Comparison of ENCODE assay signal across 19 cellular contexts in genomic region chr20:16587066-16587465, GRCh38. TPM values are rescaled to one million over a fixed set of nuclear protein-coding genes. Genes with fewer than 3 reads are reported as not detected.
DNase-seq lines count a peak whose midpoint lies in the region; ATAC-seq, FAIRE-seq and TF ChIP-seq lines count a peak whose summit lies in the region.
"Had no signal": no experiment of that assay in that cellular context is flagged by ENCODE, and none has a peak within 500 bp of the region (broad histone marks: within the 10 kb centered on the region; RNA-seq: fewer than 3 reads in every experiment).

No MANE protein-coding gene starts in this region.

- FAIRE-seq in H1 (lab: Jason Lieb, UNC) (no peak), small intestine (lab: Jason Lieb, UNC) (no peak)
- FAIRE-seq: A204.1, G401.6, GM12891, GM18507, HTR-8/SVneo had no signal

- TF ChIP-seq CTCF in H1 (IDR thresholded peaks at IDR 0.05; ENCODE audit: control extremely low read depth in 1 of 3, insufficient read depth in 1 of 3, low read depth in 1 of 3, low read length in 3 of 3), result no peak
- TF ChIP-seq CTCF in smooth muscle cell (IDR thresholded peaks at IDR 0.05; ENCODE audit: borderline replicate concordance, insufficient read depth, poor library complexity, severe bottlenecking), result no peak

- H3K4me3 ChIP-seq in H1 (ENCODE audit: extremely low read depth in 1 of 4, insufficient read depth in 2 of 4, low read depth in 3 of 4, low read length in 4 of 4) (no peak overlapping the region; a peak in 1 of 8 replicates), small intestine (ENCODE audit: low read depth in 1 of 2, low read length in 2 of 2) (no peak overlapping the region), smooth muscle cell (no peak overlapping the region), trophoblast cell (ENCODE audit: low read depth, low read length) (no peak overlapping the region)

- no peak overlapping the region for H3K9ac ChIP-seq in H1 (replicated peaks in 1 of 4; ENCODE audit: extremely low read depth in 1 of 4, low read depth in 3 of 4, low read length in 3 of 4)
- H3K9ac ChIP-seq in smooth muscle cell (ENCODE audit: low read depth), result no peak overlapping the region
- H3K9ac ChIP-seq in trophoblast cell (ENCODE audit: low read length), result no peak overlapping the region

- H3K79me2 ChIP-seq in H1 (ENCODE audit: control insufficient read depth in 1 of 2, insufficient read depth in 2 of 2, low read length in 2 of 2), result no peaks in the 10 kb centered on the region
- no peaks in the 10 kb centered on the region for H3K79me2 ChIP-seq in smooth muscle cell (ENCODE audit: low read depth)
- no peaks in the 10 kb centered on the region for H3K79me2 ChIP-seq in trophoblast cell (ENCODE audit: control insufficient read depth, insufficient read depth, low read length, poor library complexity)

- H3K79me1 ChIP-seq in H1 (ENCODE audit: low read depth, low read length) (no peaks in the 10 kb centered on the region), trophoblast cell (ENCODE audit: low read length) (no peaks in the 10 kb centered on the region)

- TF ChIP-seq RAD21 in H1 (IDR thresholded peaks at IDR 0.05 in 1 of 2, conservative IDR thresholded peaks at IDR 0.05 in 1 of 2; ENCODE audit: low read depth in 2 of 2, low read length in 2 of 2), result no peak

- H2BK5ac ChIP-seq in H1 (ENCODE audit: low read depth, low read length), result no peak overlapping the region
- H2BK5ac ChIP-seq in trophoblast cell (ENCODE audit: low read depth, low read length, poor library complexity), result no peak overlapping the region

- no peaks in the 10 kb centered on the region for H4K20me1 ChIP-seq in H1 (replicated peaks in 1 of 2; ENCODE audit: control insufficient read depth in 1 of 2, insufficient read depth in 2 of 2, low read length in 2 of 2)
- no peaks in the 10 kb centered on the region for H4K20me1 ChIP-seq in smooth muscle cell (ENCODE audit: low read depth)

- H2BK12ac ChIP-seq in H1 (ENCODE audit: low read depth, low read length) (no peak overlapping the region), trophoblast cell (ENCODE audit: low read length) (no peak overlapping the region)

- H2AK5ac ChIP-seq in H1 (ENCODE audit: low read depth, low read length) (no peak overlapping the region), trophoblast cell (ENCODE audit: low read length) (no peak overlapping the region)

- no peak overlapping the region for H4K8ac ChIP-seq in H1 (ENCODE audit: extremely low read depth, insufficient read depth, low read length)
- H4K8ac ChIP-seq in trophoblast cell (ENCODE audit: low read depth, low read length), result no peak overlapping the region

- H2BK20ac ChIP-seq in H1 (ENCODE audit: low read length), result no peak overlapping the region

- TF ChIP-seq EP300 in H1 (IDR thresholded peaks at IDR 0.05; ENCODE audit: borderline replicate concordance in 1 of 2, low read depth in 2 of 2, low read length in 2 of 2), result no peak

- no peaks in the 10 kb centered on the region for H3K27me3 ChIP-seq in H1 (replicated peaks in 1 of 4; ENCODE audit: control insufficient read depth in 3 of 4, extremely low read depth in 1 of 4, insufficient read depth in 3 of 4, low read length in 3 of 4)
- H3K27me3 ChIP-seq in small intestine (ENCODE audit: control insufficient read depth in 2 of 2, insufficient read depth in 2 of 2, low read length in 2 of 2), result no peaks in the 10 kb centered on the region
- peaks cover 4% of the 10 kb centered on the region for H3K27me3 ChIP-seq in smooth muscle cell (ENCODE audit: low read depth)
- H3K27me3 ChIP-seq in trophoblast cell (ENCODE audit: insufficient read depth, low read length), result no peaks in the 10 kb centered on the region
- H3K27me3 ChIP-seq: BE2C had no signal

- 60% methylated on average over 2 of the region's 2 CpGs; no CpG with 5 or more reads in 1 of the 2 experiments for WGBS in H1 (ENCODE audit: extremely low coverage in 1 of 2, insufficient coverage in 1 of 2, insufficient read length in 1 of 2, insufficient replicate concordance in 2 of 2, low coverage in 1 of 2, low lambda C conversion rate in 2 of 2, missing lambda C conversion rate in 1 of 2), 2 experiments
- 11 to 61% (median 15%) methylated on average over 2 of the region's 2 CpGs for WGBS in small intestine, 3 donors
- 82% methylated on average over 2 of the region's 2 CpGs for WGBS in smooth muscle cell (ENCODE audit: low lambda C conversion rate)
- WGBS in trophoblast cell (ENCODE audit: extremely low coverage, insufficient coverage, insufficient read length), result no CpG with 5 or more reads among the region's 2 CpGs

- H3K4me1 ChIP-seq in H1 (replicated peaks in 1 of 4; ENCODE audit: control insufficient read depth in 3 of 4, insufficient read depth in 4 of 4, low read length in 3 of 4) (no peaks in the 10 kb centered on the region; a peak in 3 of 7 replicates), small intestine (ENCODE audit: control insufficient read depth in 2 of 2, insufficient read depth in 1 of 2, low read depth in 1 of 2, low read length in 1 of 2) (peaks cover 0 to 4% of the 10 kb centered on the region in 2 donors), smooth muscle cell (ENCODE audit: low read depth) (no peaks in the 10 kb centered on the region), trophoblast cell (ENCODE audit: control insufficient read depth in 1 of 2, insufficient read depth in 2 of 2, low read length in 2 of 2) (no peaks in the 10 kb centered on the region)
- H3K4me1 ChIP-seq: BE2C had no signal

- H3K36me3 ChIP-seq in H1 (ENCODE audit: control insufficient read depth in 2 of 4, insufficient read depth in 4 of 4, low read length in 3 of 4) (no peaks in the 10 kb centered on the region), small intestine (ENCODE audit: control insufficient read depth in 2 of 2, insufficient read depth in 2 of 2, low read length in 2 of 2) (no peaks in the 10 kb centered on the region), smooth muscle cell (ENCODE audit: low read depth) (no peaks in the 10 kb centered on the region), trophoblast cell (ENCODE audit: control insufficient read depth in 1 of 2, insufficient read depth in 2 of 2, low read length in 2 of 2) (no peaks in the 10 kb centered on the region)
- H3K36me3 ChIP-seq: BE2C had no signal

- H3K4ac ChIP-seq in H1 (replicated peaks; ENCODE audit: insufficient read length, low read depth, low read length) (no peak overlapping the region), trophoblast cell (ENCODE audit: low read depth, low read length) (no peak overlapping the region)

- intact Hi-C loops in left colon (cut with DNase I, micrococcal nuclease), result no loop called here

- H3K18ac ChIP-seq in H1 (ENCODE audit: extremely low read depth, low read length) (no peak overlapping the region), trophoblast cell (ENCODE audit: low read length) (no peak overlapping the region)

- no peak overlapping the region for H4K12ac ChIP-seq in trophoblast cell (ENCODE audit: low read depth, low read length)

- no peak overlapping the region for H3K23ac ChIP-seq in H1 (ENCODE audit: insufficient read length)
- no peak overlapping the region for H3K23ac ChIP-seq in trophoblast cell (ENCODE audit: low read length)

- CTCF ChIA-PET in H1 (lab: Charles Lee; ENCODE audit: partially characterized antibody), result interaction anchor here (1.4 kb wide), 1 partner anchor 45 kb away, joined by 3 read pairs; no protein-coding TSS in a partner anchor

- H3K9me3 ChIP-seq in H1 (ENCODE audit: insufficient read depth in 2 of 2, low read depth in 1 of 2, low read length in 1 of 2), result no peaks in the 10 kb centered on the region
- H3K9me3 ChIP-seq in small intestine (ENCODE audit: control insufficient read depth, low read depth), result no peaks in the 10 kb centered on the region
- H3K9me3 ChIP-seq in smooth muscle cell (replicated peaks; ENCODE audit: low read depth), result no peaks in the 10 kb centered on the region
- H3K9me3 ChIP-seq in trophoblast cell (ENCODE audit: insufficient read depth, low read depth, low read length), result no peaks in the 10 kb centered on the region
- H3K9me3 ChIP-seq: BE2C had no signal

- H3F3A ChIP-seq in smooth muscle cell (ENCODE audit: low read depth), result no peaks in the 10 kb centered on the region

- TF ChIP-seq POLR2A in H1 (IDR thresholded peaks at IDR 0.05; ENCODE audit: control extremely low read depth in 1 of 2, low read depth in 2 of 2, low read length in 2 of 2), result no peak

- no peak for DNase-seq in H1 (ENCODE audit: low read depth in 1 of 2, low spot score in 2 of 2)
- DNase-seq in left colon, result no peak
- DNase-seq in small intestine, result peak; percentile 90
- no peak for DNase-seq in DMS 273 (lab: John Stamatoyannopoulos, UW; ENCODE audit: unreplicated experiment)
- no peak for DNase-seq in smooth muscle cell (lab: John Stamatoyannopoulos, UW; ENCODE audit: unreplicated experiment)
- DNase-seq in trophoblast cell, result no peak
- DNase-seq: ACHN; BE2C; C1 segment of cervical spinal cord; CD4-positive, CD25-positive, alpha-beta regulatory T cell; CD8-positive, alpha-beta memory T cell; COR-L47; GOT3; H9 had no signal

- H3K14ac ChIP-seq in H1 (ENCODE audit: insufficient read length) (no peak overlapping the region), trophoblast cell (ENCODE audit: low read length) (no peak overlapping the region)

- no peak overlapping the region for H2BK15ac ChIP-seq in H1 (ENCODE audit: low read length)

- no peak overlapping the region for H3K56ac ChIP-seq in H1 (replicated peaks; ENCODE audit: insufficient read length, low read depth, low read length)

- H3K4me2 ChIP-seq in H1 (ENCODE audit: insufficient read depth in 1 of 2, low read depth in 2 of 2, low read length in 2 of 2), result peak overlapping the region in 1 of 2 experiments; percentile 19; a peak in 2 of 4 replicates
- H3K4me2 ChIP-seq in smooth muscle cell, result no peak overlapping the region
- no peak overlapping the region for H3K4me2 ChIP-seq in trophoblast cell (ENCODE audit: low read length)

- peak; percentile 97 for ATAC-seq in left colon

- no peaks in the 10 kb centered on the region; the same call in 1 of the 2 replicates for H3K23me2 ChIP-seq in H1 (ENCODE audit: low read depth, low read length)

- no peak overlapping the region for H2BK120ac ChIP-seq in H1 (replicated peaks; ENCODE audit: low read depth, low read length)
- no peak overlapping the region for H2BK120ac ChIP-seq in trophoblast cell (ENCODE audit: insufficient read depth, low read length, poor library complexity)

- no peak overlapping the region for H4K91ac ChIP-seq in H1 (replicated peaks; ENCODE audit: insufficient read length, low read length)
- H4K91ac ChIP-seq in trophoblast cell (ENCODE audit: low read depth, low read length), result no peak overlapping the region

- H2AFZ ChIP-seq in H1 (ENCODE audit: low read length), result 0 out of 2 replicates have a peak overlapping the region, but pooled peaks have one; percentile 4
- H2AFZ ChIP-seq in smooth muscle cell (ENCODE audit: low read depth), result no peak overlapping the region
- H2AFZ ChIP-seq in trophoblast cell (ENCODE audit: insufficient read depth, low read length, poor library complexity), result no peak overlapping the region

- POLR2A ChIA-PET in H1 (lab: Charles Lee; ENCODE audit: partially characterized antibody), result no interaction called here

- no peak overlapping the region for H4K5ac ChIP-seq in H1 (ENCODE audit: insufficient read length, low read depth, low read length)

- no peak overlapping the region for H3K27ac ChIP-seq in H1 (ENCODE audit: low read depth, low read length)
- H3K27ac ChIP-seq in small intestine (ENCODE audit: low read depth in 1 of 2, low read length in 1 of 2), result no peak overlapping the region
- no peak overlapping the region for H3K27ac ChIP-seq in smooth muscle cell (ENCODE audit: low read depth)
- H3K27ac ChIP-seq in trophoblast cell (ENCODE audit: low read depth, low read length), result no peak overlapping the region

RNA-seq across cellular contexts. Expression of gene KIF16B, which starts 13.8 kb away (rescaled TPM):
- total RNA-seq in H1 (2021; fragmentation: NEBNext Ultra II Directional; extraction: Animal tissue kit (Norgen Biotek cat#: 25700)), result 9.2 TPM in 2 replicates
- polyA plus RNA-seq in H1 (2011; rRNA removed) (2.6 and 3.0 TPM in 2 replicates), small intestine (10 to 100 TPM; 12.4 to 46.7 (median 27.6) TPM), smooth muscle cell (3.6 and 6.9 TPM in 2 replicates)
- polyA plus RNA-seq in H1 (2011; cell fraction: cytosol; rRNA removed), result 4.2 TPM
- polyA plus RNA-seq in H1 (2011; cell fraction: nucleus; rRNA removed), result 5.1 TPM
- 5.1 to 6.0 TPM (median 5.6 TPM) in 4 replicates for polyA plus RNA-seq in H1 (2012, experiment 1 of 2)
- 0.24 TPM for polyA plus RNA-seq in H1 (2012, experiment 2 of 2)
- polyA plus RNA-seq in H1 (2013, experiment 1 of 2), result 4.7 TPM
- 4.2 TPM for polyA plus RNA-seq in H1 (2013, experiment 2 of 2)
- polyA minus RNA-seq in H1 (2011; rRNA and poly(A)+ RNA removed), result 7.3 and 9.8 TPM in 2 replicates
- 4.0 TPM for polyA minus RNA-seq in H1 (2011; cell fraction: cytosol; rRNA and poly(A)+ RNA removed)
- polyA minus RNA-seq in H1 (2011; cell fraction: nucleus; rRNA and poly(A)+ RNA removed), result 17.2 TPM
- total RNA-seq in left colon (10 to 100 TPM; 66.9 to 71.1 TPM), smooth muscle cell (10.4 and 12.9 TPM in 2 replicates)
- polyA plus RNA-seq in trophoblast cell (2013), result 11.9 and 12.3 TPM in 2 replicates
